ENCODE assay signal across 10 cellular contexts in the genomic region with DNA sequence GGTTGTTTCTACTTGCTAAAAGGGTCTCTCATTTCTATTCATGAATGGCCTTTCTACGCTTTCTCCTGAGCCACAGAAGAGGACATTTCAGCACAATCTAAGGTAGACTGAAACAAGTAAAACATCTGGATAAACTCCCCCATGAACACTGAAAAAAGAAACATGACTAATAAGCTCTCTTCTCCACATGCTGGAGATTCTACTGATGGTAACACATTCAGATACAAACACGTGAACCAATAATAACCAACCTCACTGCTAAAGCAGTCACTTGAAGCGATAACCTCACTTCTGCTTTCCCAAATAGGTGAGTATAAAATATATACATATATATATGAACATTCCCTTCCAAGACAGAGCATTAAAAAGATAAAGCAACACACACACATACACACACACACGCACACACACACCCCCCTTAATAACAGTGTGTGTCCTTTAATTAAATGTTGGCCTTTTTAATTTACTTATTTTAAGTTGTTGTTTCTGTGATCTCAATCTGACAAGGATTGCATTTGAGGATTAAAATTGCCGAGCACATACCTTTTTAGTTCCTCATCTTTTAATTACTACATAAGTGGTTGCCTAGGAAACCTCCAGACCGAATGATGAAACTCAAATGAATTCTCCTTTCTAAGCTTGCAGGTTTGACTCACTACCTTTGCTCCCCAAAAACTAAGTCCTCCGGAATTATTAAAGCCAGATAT.
DNase-seq lines count a peak whose midpoint lies in the region; ATAC-seq, FAIRE-seq and TF ChIP-seq lines count a peak whose summit lies in the region.
"Had no signal": no experiment of that assay in that cellular context is flagged by ENCODE, and none has a peak within 500 bp of the region (broad histone marks: within the 10 kb centered on the region; RNA-seq: fewer than 3 reads in every experiment).

No MANE protein-coding gene starts in this region.

- H3K9me3 Mint-ChIP-seq in activated CD4-positive, alpha-beta T cell treated with anti-CD3 and anti-CD28 coated beads for 36 hours (ENCODE audit: low read depth), result peaks cover 18% of the 10 kb centered on the region
- H3K9me3 Mint-ChIP-seq in mesothelial cell of epicardium, result no peaks in the 10 kb centered on the region

- H2AFZ ChIP-seq in K562 (ENCODE audit: low read depth, low read length) (no peak overlapping the region), smooth muscle cell (ENCODE audit: low read depth) (no peak overlapping the region)

- H3K4me1 ChIP-seq in K562 (replicated peaks in 1 of 2; ENCODE audit: control insufficient read depth in 2 of 2, insufficient read depth in 2 of 2, low read length in 2 of 2), result no peaks in the 10 kb centered on the region
- H3K4me1 ChIP-seq in smooth muscle cell (ENCODE audit: low read depth), result no peaks in the 10 kb centered on the region

- no peak for TF ChIP-seq RAD21 in K562 (CRISPR knock-in tag; conservative IDR thresholded peaks at IDR 0.05 in 1 of 2, IDR thresholded peaks at IDR 0.05 in 1 of 2)

- H3K36me3 Mint-ChIP-seq in activated CD4-positive, alpha-beta T cell treated with anti-CD3 and anti-CD28 coated beads for 36 hours (ENCODE audit: low read depth), result peaks cover 40% of the 10 kb centered on the region
- H3K36me3 Mint-ChIP-seq in mesothelial cell of epicardium, result peaks cover 1% of the 10 kb centered on the region

- BruUV-seq in K562 (replicated peaks; lab: Mats Ljungman, UMichigan), result no TSS peak

- no peaks in the 10 kb centered on the region for H3F3A ChIP-seq in smooth muscle cell (ENCODE audit: low read depth)

- peak overlapping the region; percentile 85 for H3K27ac Mint-ChIP-seq in activated CD4-positive, alpha-beta T cell treated with anti-CD3 and anti-CD28 coated beads for 36 hours
- no peak overlapping the region for H3K27ac Mint-ChIP-seq in mesothelial cell of epicardium

- in situ Hi-C loops in K562 (cut with MboI), result no loop called here

- H3K36me3 ChIP-seq in K562 (ENCODE audit: control insufficient read depth, insufficient read depth, low read length) (no peaks in the 10 kb centered on the region), smooth muscle cell (ENCODE audit: low read depth) (no peaks in the 10 kb centered on the region)

- POLR2A ChIA-PET in activated CD4-positive, alpha-beta T cell treated with anti-CD3 and anti-CD28 coated beads for 36 hours (lab: Charles Lee), result interaction anchor here (0.5 to 1.4 kb wide), 7 partner anchors 14 to 133 kb away, joined by 3 to 8 read pairs (median 6); no protein-coding TSS in a partner anchor
- POLR2A ChIA-PET in K562 (lab: Yijun Ruan, JAX), result no interaction called here

- TF ChIP-seq CTCF in K562 (IDR thresholded peaks at IDR 0.05 in 2 of 3, conservative IDR thresholded peaks at IDR 0.05 in 1 of 3; ENCODE audit: insufficient read depth in 2 of 3, low read depth in 1 of 3, low read length in 3 of 3) (no peak), smooth muscle cell (IDR thresholded peaks at IDR 0.05; ENCODE audit: borderline replicate concordance, insufficient read depth, poor library complexity, severe bottlenecking) (no peak), mesothelial cell of epicardium (IDR thresholded peaks at IDR 0.05; ENCODE audit: unreplicated experiment) (no peak)

- H3K4me3 Mint-ChIP-seq in activated CD4-positive, alpha-beta T cell treated with anti-CD3 and anti-CD28 coated beads for 36 hours, result peak overlapping the region; percentile 25
- H3K4me3 Mint-ChIP-seq in mesothelial cell of epicardium, result no peak overlapping the region

- no peak for TF ChIP-seq POLR2A in K562 (conservative IDR thresholded peaks at IDR 0.05)

- H3K27me3 ChIP-seq in K562 (ENCODE audit: control insufficient read depth in 2 of 2, insufficient read depth in 2 of 2, low read length in 2 of 2) (no peaks in the 10 kb centered on the region; a peak in 1 of 5 replicates), smooth muscle cell (ENCODE audit: low read depth) (no peaks in the 10 kb centered on the region)
- H3K27me3 ChIP-seq: heart left ventricle had no signal

- H3K9me3 ChIP-seq in K562 (replicated peaks; ENCODE audit: control insufficient read depth, insufficient read depth, low read depth, low read length) (0 out of 2 replicates have a peak, but pooled peaks cover 3% of the 10 kb centered on the region), smooth muscle cell (replicated peaks; ENCODE audit: low read depth) (no peaks in the 10 kb centered on the region)
- H3K9me3 ChIP-seq: heart left ventricle had no signal

- 43% methylated on average over 7 of the region's 7 CpGs for WGBS in K562 (ENCODE audit: insufficient coverage, low coverage, missing lambda C conversion rate)
- WGBS in smooth muscle cell (ENCODE audit: low lambda C conversion rate), result 65% methylated on average over 7 of the region's 7 CpGs

- H3K79me2 ChIP-seq in K562 (ENCODE audit: control insufficient read depth, insufficient read depth, low read length) (no peaks in the 10 kb centered on the region), smooth muscle cell (ENCODE audit: low read depth) (peaks cover 6% of the 10 kb centered on the region)

- no peak for DNase-seq in activated CD4-positive, alpha-beta T cell treated with anti-CD3 and anti-CD28 coated beads for 36 hours
- no peak for DNase-seq in activated CD4-positive, alpha-beta T cell treated with anti-CD3 and anti-CD28 coated beads for 48 hours
- DNase-seq in HT1080 (ENCODE audit: low read depth) (peak; percentile 31), K562 (ENCODE audit: extremely low read depth in 1 of 4, low spot score in 3 of 4) (no peak), smooth muscle cell (lab: John Stamatoyannopoulos, UW; ENCODE audit: unreplicated experiment) (no peak), LoVo (ENCODE audit: low spot score) (no peak), Right ventricle myocardium superior (no peak), mesothelial cell of epicardium (ENCODE audit: low spot score in 2 of 2, unreplicated experiment in 2 of 2) (no peak)
- DNase-seq: heart left ventricle had no signal

- no peak overlapping the region for H3K4me2 ChIP-seq in K562 (ENCODE audit: insufficient read depth, low read length)
- peak overlapping the region; percentile 45 for H3K4me2 ChIP-seq in smooth muscle cell

- no peaks in the 10 kb centered on the region for H3K9me1 ChIP-seq in K562 (ENCODE audit: control insufficient read depth, insufficient read depth, low read length)

- CTCF ChIA-PET in activated CD4-positive, alpha-beta T cell treated with anti-CD3 and anti-CD28 coated beads for 36 hours (lab: Charles Lee), result interaction anchor here (0.8 to 1.7 kb wide), 5 partner anchors 15 to 67 kb away, joined by 3 to 5 read pairs (median 3); no protein-coding TSS in a partner anchor
- CTCF ChIA-PET in K562 (lab: Yijun Ruan, JAX; ENCODE audit: low intra/inter-chr PET ratio), result no interaction called here

- H3K27ac ChIP-seq in K562 (ENCODE audit: extremely low read depth, low read depth, low read length), result no peak overlapping the region
- H3K27ac ChIP-seq in smooth muscle cell (ENCODE audit: low read depth), result peak overlapping the region; percentile 91
- H3K27ac ChIP-seq: C4-2B had no signal

- peaks cover 84% of the 10 kb centered on the region for H3K4me1 Mint-ChIP-seq in activated CD4-positive, alpha-beta T cell treated with anti-CD3 and anti-CD28 coated beads for 36 hours
- peaks cover 4% of the 10 kb centered on the region for H3K4me1 Mint-ChIP-seq in mesothelial cell of epicardium

- no peaks in the 10 kb centered on the region for H3K27me3 Mint-ChIP-seq in activated CD4-positive, alpha-beta T cell treated with anti-CD3 and anti-CD28 coated beads for 36 hours
- no peaks in the 10 kb centered on the region for H3K27me3 Mint-ChIP-seq in mesothelial cell of epicardium (ENCODE audit: low read depth)

- ATAC-seq in activated CD4-positive, alpha-beta T cell treated with anti-CD3 and anti-CD28 coated beads for 36 hours, result peak; percentile 48
- no peak for ATAC-seq in K562
- no peak for ATAC-seq in Right ventricle myocardium superior (ENCODE audit: poor library complexity)

- FAIRE-seq in K562 (lab: Jason Lieb, UNC), result no peak

- no peak for TF ChIP-seq EP300 in K562 (IDR thresholded peaks at IDR 0.05; ENCODE audit: low read length)

- H3K9ac ChIP-seq in K562 (ENCODE audit: insufficient read depth in 1 of 2, low read depth in 2 of 2, low read length in 2 of 2) (no peak overlapping the region), smooth muscle cell (ENCODE audit: low read depth) (peak overlapping the region; percentile 77)

- intact Hi-C loops in activated CD4-positive, alpha-beta T cell treated with anti-CD3 and anti-CD28 coated beads for 36 hours (cut with DNase I, micrococcal nuclease), result loop anchor here in 1 of 2 experiments (1.0 kb wide), 1 partner anchor 15 kb away; no protein-coding TSS in a partner anchor
- intact Hi-C loops in K562 (cut with micrococcal nuclease) (no loop called here), Right ventricle myocardium superior (cut with DNase I) (no loop called here)

- H3K4me3 ChIP-seq in K562 (no peak overlapping the region), smooth muscle cell (no peak overlapping the region)
- H3K4me3 ChIP-seq: heart left ventricle had no signal

- H4K20me1 ChIP-seq in K562 (replicated peaks; ENCODE audit: control insufficient read depth, insufficient read depth, low read length), result peaks cover 5% of the 10 kb centered on the region; the same call in 1 of the 2 replicates
- H4K20me1 ChIP-seq in smooth muscle cell (ENCODE audit: low read depth), result no peaks in the 10 kb centered on the region

TF ChIP-seq in K562, 482 proteins besides CTCF, POLR2A, EP300 and RAD21 (continues in another document):
- TF ChIP-seq SP1 (CRISPR knock-in tag; IDR thresholded peaks at IDR 0.05), result no peak
